In the genomic region with DNA sequence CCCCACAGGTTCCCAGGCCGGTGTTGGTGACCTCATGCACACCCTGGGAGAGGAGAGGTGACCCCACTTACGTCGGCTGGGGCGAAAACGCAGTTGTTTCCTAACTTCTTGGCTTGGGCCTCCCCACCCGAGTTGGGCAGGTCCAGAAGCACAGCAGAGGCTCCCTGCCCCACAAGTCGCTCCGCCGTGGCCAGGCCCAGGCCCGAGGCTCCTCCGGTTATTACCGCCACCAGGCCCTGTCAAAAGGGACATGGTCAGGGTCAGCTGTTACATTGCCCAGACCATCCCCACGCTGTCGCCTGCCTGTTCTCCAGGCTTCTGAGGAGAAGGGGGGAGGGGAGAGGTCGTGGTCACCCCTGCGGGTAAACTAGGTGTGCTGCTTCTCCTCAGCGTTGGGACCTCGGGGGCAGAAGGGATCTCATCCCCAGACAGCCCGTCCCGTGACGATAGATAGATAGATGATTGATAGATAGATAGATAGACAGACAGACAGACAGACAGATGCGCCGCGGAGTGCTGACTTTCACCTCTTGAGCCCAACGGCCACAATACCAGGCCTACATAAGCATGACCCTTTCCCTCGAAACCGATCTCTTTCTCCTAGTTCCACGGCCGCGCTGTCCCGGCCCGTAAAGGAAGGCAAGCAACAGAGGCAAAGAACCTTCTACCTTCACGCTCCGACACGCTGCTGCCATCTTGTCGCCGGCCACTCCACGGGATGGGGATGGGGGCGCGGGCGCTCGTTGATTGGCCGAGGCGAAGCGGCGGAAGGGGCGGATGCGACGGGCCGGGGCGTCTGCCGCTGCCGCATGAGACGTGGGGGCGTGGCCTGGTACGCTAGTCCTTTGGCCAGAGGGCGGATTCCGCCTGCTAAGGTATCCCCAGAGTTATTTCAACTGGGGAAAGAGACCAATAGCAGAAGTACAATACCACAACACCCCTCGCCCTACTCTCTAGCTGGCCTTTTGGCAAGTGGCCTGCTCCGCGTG, we compare ENCODE assay signal across 8 cellular contexts. TPM values are rescaled to one million over a fixed set of nuclear protein-coding genes. Genes with fewer than 3 reads are reported as not detected.
A peak's percentile ranks its signal among the peaks of the same experiment; 100 is the strongest.
DNase-seq lines count a peak whose midpoint lies in the region; ATAC-seq and TF ChIP-seq lines count a peak whose summit lies in the region.

Gene HSD17B10, minus strand, starts transcription at position 720 of the 989 bp plus-strand sequence. Its CDS starts 25 bp downstream, at position 695.

- CTCF ChIA-PET in BJ (lab: Yijun Ruan, JAX), result interaction anchor here (0.6 to 3.3 kb wide), 2 partner anchors 121 to 172 kb away, joined by 4 to 17 read pairs; no protein-coding TSS in a partner anchor

- POLR2A ChIA-PET in BJ (lab: Charles Lee), result no interaction called here

- ATAC-seq in GM19324 (IDR thresholded peaks at IDR 0.05; ENCODE audit: low FRiP score, unreplicated experiment) (peak; percentile 98), HG03469 (IDR thresholded peaks at IDR 0.05; ENCODE audit: unreplicated experiment) (peak; percentile 67), left lung (peak; percentile 98)

- TF ChIP-seq CTCF in BJ (IDR thresholded peaks at IDR 0.05; ENCODE audit: insufficient read depth, low read depth, low read length) (no peak), left lung (IDR thresholded peaks at IDR 0.05) (no peak)

- no peak for DNase-seq in BJ (ENCODE audit: low read depth)
- DNase-seq in NCI-H748 treated with DMSO at 0.1 percent for 48 hours (lab: John Stamatoyannopoulos, UW), result peak; percentile 64
- DNase-seq in activated CD4-positive, alpha-beta T cell treated with anti-CD3 and anti-CD28 coated beads, Interleukin-2, amount 50 U/mL, for 24 hours (ENCODE audit: low read depth in 1 of 2, low spot score in 1 of 2), result peak; percentile 65 to 76
- peak; percentile 69 for DNase-seq in dedifferentiated amniotic fluid mesenchymal stem cell (ENCODE audit: extremely low spot score)
- peak; percentile 93 to 96 for DNase-seq in left lung
- peak; percentile 87 for DNase-seq in stimulated activated CD4-positive, alpha-beta T cell treated with anti-CD3 and anti-CD28 coated beads, Interleukin-4, amount 100 ng/mL, for 1 hour

- H3K4me3 ChIP-seq in BJ (ENCODE audit: low read depth, low read length) (peak within 1 kb of the TSS; percentile 72), left lung (peak within 1 kb of the TSS; percentile 45 to 56)

- H3K27ac ChIP-seq in left lung, result peak within 1 kb of the TSS; percentile 13 to 73

- intact Hi-C loops in left lung (cut with DNase I), result loop anchor here in 1 of 2 donors (10.0 kb wide), 1 partner anchor 119 kb away; no protein-coding TSS in a partner anchor

- peaks cover 0 to 13% of the 10 kb centered on the region in 2 donors for H3K4me1 ChIP-seq in left lung

- H3K36me3 ChIP-seq in BJ (ENCODE audit: control insufficient read depth, insufficient read depth, low read length) (peaks cover 13% of the 10 kb centered on the region), left lung (peaks cover 0 to 26% of the 10 kb centered on the region in 2 donors)

- H3K27me3 ChIP-seq in BJ (ENCODE audit: control insufficient read depth, insufficient read depth, low read length) (no peaks in the 10 kb centered on the region), left lung (peaks cover 0 to 17% of the 10 kb centered on the region in 2 donors)

- H3K9me3 ChIP-seq in left lung, result no peaks in the 10 kb centered on the region

RNA-seq across cellular contexts. Expression of gene HSD17B10, which starts in this region (rescaled TPM):
- polyA plus RNA-seq in BJ (2011; rRNA removed), result 112 and 156 TPM in 2 replicates
- polyA minus RNA-seq in BJ (2011; rRNA and poly(A)+ RNA removed), result 40.7 and 63.7 TPM in 2 replicates
- total RNA-seq in left lung, result 10 to 100 TPM; 68.4 to 81.0 TPM
